11 cellular contexts compared by ENCODE assay signal in the genomic region with DNA sequence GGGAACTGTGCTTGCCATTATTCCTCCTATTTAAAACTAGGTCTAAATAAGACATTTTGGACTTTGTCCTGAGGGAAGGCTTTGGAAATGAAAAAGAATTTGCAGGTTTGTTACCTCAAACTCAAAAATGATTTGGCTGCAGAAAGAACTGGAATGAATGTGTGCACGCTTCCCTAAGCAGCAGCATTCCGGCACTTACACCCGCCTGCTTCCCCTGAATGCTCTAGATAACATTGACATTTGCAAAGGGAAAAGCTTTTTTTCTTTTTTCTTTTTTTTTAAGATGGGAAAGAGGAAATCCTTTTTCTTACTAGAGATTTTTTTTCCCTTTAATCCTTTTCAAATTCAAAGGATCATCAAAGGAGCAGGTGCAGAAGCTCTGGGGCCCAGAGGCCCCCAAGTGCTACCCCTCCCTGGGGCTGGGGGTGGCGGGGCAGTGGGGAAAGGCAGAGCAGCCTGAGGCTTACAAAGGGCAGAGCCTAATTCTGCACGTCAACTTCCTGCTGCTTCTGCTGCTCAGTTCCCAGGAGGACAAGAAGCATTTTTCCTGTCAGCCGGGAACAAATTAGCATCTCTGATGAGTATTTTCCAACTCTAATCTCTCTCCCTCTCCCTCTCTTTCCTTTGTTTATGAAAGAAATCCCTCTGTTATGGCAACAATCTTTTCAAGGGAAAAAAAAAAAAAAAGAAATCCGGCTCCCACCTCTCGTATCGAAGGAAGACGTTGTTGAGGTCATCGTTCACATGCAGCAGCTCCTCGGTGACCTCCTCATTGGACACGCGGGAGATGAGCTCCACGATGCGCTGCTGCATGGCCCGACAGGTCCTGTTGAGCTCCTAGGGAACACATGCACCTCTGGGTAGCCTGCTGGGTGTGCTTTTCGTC. TPM values are rescaled to one million over a fixed set of nuclear protein-coding genes. Genes with fewer than 3 reads are reported as not detected.
DNase-seq lines count a peak whose midpoint lies in the region; ATAC-seq and TF ChIP-seq lines count a peak whose summit lies in the region.
"Had no signal": no experiment of that assay in that cellular context is flagged by ENCODE, and none has a peak within 500 bp of the region (broad histone marks: within the 10 kb centered on the region; RNA-seq: fewer than 3 reads in every experiment).

No MANE protein-coding gene starts in this region.

- TF ChIP-seq CTCF in fibroblast of the aortic adventitia (IDR thresholded peaks at IDR 0.05; ENCODE audit: insufficient read depth, low read length) (no peak), mesothelial cell of epicardium (IDR thresholded peaks at IDR 0.05; ENCODE audit: unreplicated experiment) (no peak), type B pancreatic cell (conservative IDR thresholded peaks at IDR 0.05) (no peak), chondrocyte (IDR thresholded peaks at IDR 0.05) (no peak)

- H3K9me3 Mint-ChIP-seq in mesothelial cell of epicardium, result no peaks in the 10 kb centered on the region
- H3K9me3 Mint-ChIP-seq in type B pancreatic cell, result no peaks in the 10 kb centered on the region
- no peaks in the 10 kb centered on the region for H3K9me3 Mint-ChIP-seq in chondrocyte (ENCODE audit: low read depth)

- no peak overlapping the region for H3K4me3 ChIP-seq in fibroblast of the aortic adventitia (ENCODE audit: low read depth, low read length)
- H3K4me3 ChIP-seq: tibial nerve had no signal

- ATAC-seq in GM19035 (IDR thresholded peaks at IDR 0.05; ENCODE audit: unreplicated experiment), result no peak

- peaks cover 28% of the 10 kb centered on the region for H3K4me1 Mint-ChIP-seq in mesothelial cell of epicardium
- peaks cover 24% of the 10 kb centered on the region for H3K4me1 Mint-ChIP-seq in type B pancreatic cell (ENCODE audit: unreplicated experiment)
- peaks cover 4% of the 10 kb centered on the region for H3K4me1 Mint-ChIP-seq in chondrocyte (ENCODE audit: low read depth)

- H3K36me3 Mint-ChIP-seq in mesothelial cell of epicardium (peaks cover 8% of the 10 kb centered on the region), type B pancreatic cell (peaks cover 5% of the 10 kb centered on the region), chondrocyte (ENCODE audit: low read depth) (peaks cover 16% of the 10 kb centered on the region)

- H3K27ac Mint-ChIP-seq in mesothelial cell of epicardium (peak overlapping the region; percentile 96), type B pancreatic cell (peak overlapping the region; percentile 13), chondrocyte (ENCODE audit: unreplicated experiment) (no peak overlapping the region)

- H3K4me3 Mint-ChIP-seq in mesothelial cell of epicardium, result peak overlapping the region; percentile 34
- peak overlapping the region; percentile 63 for H3K4me3 Mint-ChIP-seq in type B pancreatic cell
- no peak overlapping the region for H3K4me3 Mint-ChIP-seq in chondrocyte (ENCODE audit: unreplicated experiment)

- DNase-seq in NCI-H2171 treated with DMSO at 0.1 percent for 48 hours (lab: John Stamatoyannopoulos, UW) (peak; percentile 19), NCI-H2171 (lab: John Stamatoyannopoulos, UW) (no peak), fibroblast of the aortic adventitia (ENCODE audit: low read depth) (peak; percentile 17), mesothelial cell of epicardium (ENCODE audit: low spot score in 2 of 2, unreplicated experiment in 2 of 2) (no peak), type B pancreatic cell (ENCODE audit: extremely low spot score, unreplicated experiment) (no peak), chondrocyte (ENCODE audit: low spot score) (no peak), NCI-H1105 treated with DMSO at 0.1 percent for 48 hours (lab: John Stamatoyannopoulos, UW) (no peak)
- DNase-seq: hippocampal formation, T-helper 9 cell had no signal

- no peaks in the 10 kb centered on the region for H3K27me3 Mint-ChIP-seq in mesothelial cell of epicardium (ENCODE audit: low read depth)
- no peaks in the 10 kb centered on the region for H3K27me3 Mint-ChIP-seq in type B pancreatic cell
- H3K27me3 Mint-ChIP-seq in chondrocyte (ENCODE audit: low read depth), result no peaks in the 10 kb centered on the region

RNA-seq across cellular contexts. Expression of a gene that starts 32.1 kb away (rescaled TPM):
- 48.7 and 82.1 TPM in 2 replicates for total RNA-seq in fibroblast of the aortic adventitia (ENCODE audit: low replicate concordance)
- 179 to 187 TPM (median 181 TPM) in 3 replicates for total RNA-seq in mesothelial cell of epicardium
- 81.2 and 97.0 TPM in 2 replicates for total RNA-seq in type B pancreatic cell (ENCODE audit: low replicate concordance)
- 22.8 to 26.7 TPM (median 23.4 TPM) in 3 replicates for total RNA-seq in chondrocyte

Comparison
In these comparisons a context has a peak if more than half of its experiments do, and no peak if none do; other contexts are left out.
1. DNase-seq: peak in NCI-H2171 treated with DMSO at 0.1 percent for 48 hours (single experiment) and fibroblast of the aortic adventitia (single experiment); none in NCI-H2171 (single experiment), mesothelial cell of epicardium (0 of 2), type B pancreatic cell (single experiment), chondrocyte (single experiment) and NCI-H1105 treated with DMSO at 0.1 percent for 48 hours (single experiment).